ENCODE assay signal across 9 cellular contexts in genomic region chr1:118304722-118305344, GRCh38.
DNase-seq lines count a peak whose midpoint lies in the region; ATAC-seq and TF ChIP-seq lines count a peak whose summit lies in the region.
"Had no signal": no experiment of that assay in that cellular context is flagged by ENCODE, and none has a peak within 500 bp of the region (broad histone marks: within the 10 kb centered on the region; RNA-seq: fewer than 3 reads in every experiment).

No MANE protein-coding gene starts in this region.

- POLR2A ChIA-PET in AG04449 (lab: Yijun Ruan, JAX): no interaction called here
- POLR2A ChIA-PET in CD8-positive, alpha-beta memory T cell (lab: Charles Lee): no interaction called here

- H3T11ph ChIP-seq in H9 (ENCODE audit: low read length): no peak overlapping the region

- no peaks in the 10 kb centered on the region for H3K79me2 ChIP-seq in H9 (ENCODE audit: insufficient read depth, low read length)

- H3K27me3 ChIP-seq in H9 (ENCODE audit: insufficient read depth, low read length): no peaks in the 10 kb centered on the region
- H3K27me3 ChIP-seq in CD8-positive, alpha-beta memory T cell (ENCODE audit: insufficient read depth, low read length, poor library complexity, severe bottlenecking): no peaks in the 10 kb centered on the region

- no peak overlapping the region for H3K14ac ChIP-seq in H9 (ENCODE audit: insufficient read depth, low read length)

- H4K91ac ChIP-seq in H9 (ENCODE audit: insufficient read length, low read depth, low read length): no peak overlapping the region

- no peaks in the 10 kb centered on the region for H4K20me1 ChIP-seq in H9 (ENCODE audit: control insufficient read depth, insufficient read depth, insufficient read length)

- H3K4me1 Mint-ChIP-seq in H9: peaks cover 39 to 44% of the 10 kb centered on the region in 2 experiments
- no peaks in the 10 kb centered on the region for H3K4me1 Mint-ChIP-seq in CD8-positive, alpha-beta memory T cell

- no peak overlapping the region for H2BK12ac ChIP-seq in H9 (ENCODE audit: insufficient read length, low read depth, low read length)

- H3K9ac ChIP-seq in H9 (ENCODE audit: extremely low read depth, insufficient read length, low read length): no peak overlapping the region

- H3K4me2 ChIP-seq in H9 (ENCODE audit: insufficient read depth, insufficient read length, low read length): no peak overlapping the region

- H3K4me1 ChIP-seq in H9 (ENCODE audit: insufficient read depth, low read length): peaks cover 5% of the 10 kb centered on the region; the same call in 1 of the 2 replicates
- H3K4me1 ChIP-seq in CD8-positive, alpha-beta memory T cell (ENCODE audit: insufficient read depth, low read length): no peaks in the 10 kb centered on the region

- H3K27ac ChIP-seq in H9 (ENCODE audit: insufficient read length, low read depth, low read length): no peak overlapping the region
- H3K27ac ChIP-seq in CD8-positive, alpha-beta memory T cell (ENCODE audit: low read depth, low read length): no peak overlapping the region

- H3K36me3 ChIP-seq in CD8-positive, alpha-beta memory T cell (ENCODE audit: insufficient read depth, low read length): no peaks in the 10 kb centered on the region

- H3K4me3 ChIP-seq in AG04449 (ENCODE audit: low read depth, low read length): no peak overlapping the region
- no peak overlapping the region for H3K4me3 ChIP-seq in CD8-positive, alpha-beta memory T cell (ENCODE audit: low read length)

- no peak overlapping the region for H2AK5ac ChIP-seq in H9 (ENCODE audit: insufficient read length, low read length)

- H2BK15ac ChIP-seq in H9 (ENCODE audit: low read depth, low read length): no peak overlapping the region

- ATAC-seq in GM21528 (IDR thresholded peaks at IDR 0.05; ENCODE audit: low FRiP score, unreplicated experiment): no peak
- ATAC-seq in GM19463 (IDR thresholded peaks at IDR 0.05; ENCODE audit: unreplicated experiment): no peak

- H3K23ac ChIP-seq in H9 (ENCODE audit: insufficient read length, low read depth, low read length): no peak overlapping the region

- no peak overlapping the region for H4K8ac ChIP-seq in H9 (replicated peaks; ENCODE audit: insufficient read length, low read depth, low read length)

- H3K36me3 Mint-ChIP-seq in H9 (ENCODE audit: insufficient read depth in 1 of 3, low read depth in 3 of 3): no peaks in the 10 kb centered on the region
- no peaks in the 10 kb centered on the region for H3K36me3 Mint-ChIP-seq in CD8-positive, alpha-beta memory T cell

- H3K18ac ChIP-seq in H9 (ENCODE audit: insufficient read length, low read depth, low read length): no peak overlapping the region

- H3K4ac ChIP-seq in H9 (ENCODE audit: low read depth, low read length): no peak overlapping the region

- no peaks in the 10 kb centered on the region for H3K79me1 ChIP-seq in H9 (ENCODE audit: insufficient read depth, low read depth, low read length, poor library complexity, severe bottlenecking)

- H3K56ac ChIP-seq in H9 (ENCODE audit: insufficient read length, low read depth, low read length): no peak overlapping the region

- H2BK120ac ChIP-seq in H9 (ENCODE audit: low read depth, low read length, poor library complexity, severe bottlenecking): no peak overlapping the region

- H3K4me3 Mint-ChIP-seq in H9: no peak overlapping the region
- no peak overlapping the region for H3K4me3 Mint-ChIP-seq in CD8-positive, alpha-beta memory T cell

- H3K9me3 ChIP-seq in H9 (ENCODE audit: control insufficient read depth, low read depth, low read length): no peaks in the 10 kb centered on the region
- H3K9me3 ChIP-seq in CD8-positive, alpha-beta memory T cell (ENCODE audit: low read length): no peaks in the 10 kb centered on the region

- peak; percentile 66 for TF ChIP-seq CTCF in AG04449 (IDR thresholded peaks at IDR 0.05; ENCODE audit: insufficient read depth, low read length, missing control alignments)
- TF ChIP-seq CTCF in H9 (conservative IDR thresholded peaks at IDR 0.05): peak; percentile 64

- DNase-seq in AG04449 (ENCODE audit: low read depth, low spot score) (no peak), H9 (no peak), SW480 (ENCODE audit: low spot score) (peak; percentile 4), iPS-NIHi11 (ENCODE audit: low spot score) (peak; percentile 9), RPMI8226 (no peak)
- no peak for DNase-seq in CD8-positive, alpha-beta memory T cell
- DNase-seq: activated naive CD4-positive, alpha-beta T cell treated with Interleukin-2 at 50 U/mL for 16 hours had no signal

- no peak overlapping the region for H2BK20ac ChIP-seq in H9 (ENCODE audit: low read depth, low read length, poor library complexity, severe bottlenecking)

- H3K27ac Mint-ChIP-seq in H9: no peak overlapping the region
- H3K27ac Mint-ChIP-seq in CD8-positive, alpha-beta memory T cell: no peak overlapping the region

- H3K23me2 ChIP-seq in H9 (ENCODE audit: insufficient read length, low read depth, low read length, poor library complexity, severe bottlenecking): no peaks in the 10 kb centered on the region

- WGBS in H9 (ENCODE audit: extremely low coverage, insufficient read length, low lambda C conversion rate): no CpG with 5 or more reads among the region's 4 CpGs

- no peak overlapping the region for H2BK5ac ChIP-seq in H9 (ENCODE audit: insufficient read length, low read length)

- H4K5ac ChIP-seq in H9 (ENCODE audit: insufficient read length, low read depth, low read length): no peak overlapping the region

- CTCF ChIA-PET in AG04449 (lab: Yijun Ruan, JAX): no interaction called here
- CTCF ChIA-PET in CD8-positive, alpha-beta memory T cell (lab: Charles Lee): no interaction called here

- H3K27me3 Mint-ChIP-seq in H9 (ENCODE audit: low read depth): no peaks in the 10 kb centered on the region; the same call in 1 of the 2 replicates
- H3K27me3 Mint-ChIP-seq in CD8-positive, alpha-beta memory T cell: no peaks in the 10 kb centered on the region

- no peak overlapping the region for H2AFZ ChIP-seq in H9 (ENCODE audit: low read length)

- no peaks in the 10 kb centered on the region; a peak in 1 of 5 replicates for H3K9me3 Mint-ChIP-seq in H9
- peaks cover 0 to 3% (median 0%) of the 10 kb centered on the region in 5 donors for H3K9me3 Mint-ChIP-seq in CD8-positive, alpha-beta memory T cell

Comparison
In these comparisons a context has a peak if more than half of its experiments do, and no peak if none do; other contexts are left out.
1. DNase-seq: peak in SW480 (single experiment) and iPS-NIHi11 (single experiment); none in AG04449 (single experiment), H9 (single experiment), RPMI8226 (single experiment) and CD8-positive, alpha-beta memory T cell (0 of 5).